In the genomic region with DNA sequence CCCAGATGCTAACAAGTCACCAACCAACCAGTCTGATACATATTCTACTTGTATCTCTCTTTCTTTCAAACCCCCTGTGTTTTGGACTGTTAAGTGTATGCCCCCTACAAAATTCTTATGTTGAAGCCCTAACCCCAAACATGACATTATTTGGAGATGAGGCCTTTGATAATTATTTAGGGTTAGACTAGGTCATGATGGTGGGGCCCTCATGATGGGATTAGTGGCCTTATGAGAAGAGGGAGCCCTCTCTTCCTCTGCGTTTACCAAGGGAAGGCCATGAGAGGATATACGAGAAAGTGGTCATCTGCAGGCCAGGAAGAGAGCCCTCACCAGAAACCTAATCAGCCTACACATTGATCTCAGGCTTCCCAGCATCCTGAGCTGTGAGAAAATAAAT, we compare ENCODE assay signal across 28 cellular contexts.
"Had no signal": no experiment of that assay in that cellular context is flagged by ENCODE, and none has a peak within 500 bp of the region (broad histone marks: within the 10 kb centered on the region; RNA-seq: fewer than 3 reads in every experiment).

No MANE protein-coding gene starts in this region.

- H3K9me3 ChIP-seq: breast epithelium, gastrocnemius medialis, thyroid gland, upper lobe of right lung had no signal

- H3K4me1 ChIP-seq: breast epithelium, upper lobe of right lung had no signal

- FAIRE-seq: endometrium, small intestine had no signal

- H3K27ac Mint-ChIP-seq: activated CD4-positive, alpha-beta memory T cell treated with anti-CD3 and anti-CD28 coated beads for 36 hours; activated naive CD4-positive, alpha-beta T cell treated with anti-CD3 and anti-CD28 coated beads, Interleukin-2, amount 50 U/mL, for 72 hours; activated T-helper 17 cell treated with anti-CD3 and anti-CD28 coated beads, Interleukin-2, amount 50 U/mL, for 72 hours; progenitor cell of endocrine pancreas; stimulated activated naive B cell treated with anti-CD40 and anti-IgM and Interleukin-4, amounts not matched to agents 10 μg/mL and 1 μg/mL and 100 μg/mL, for 72 hours; T-helper 17 cell had no signal

- H3K27ac ChIP-seq: breast epithelium, gastrocnemius medialis, ovary, sigmoid colon, stomach, thyroid gland, WERI-Rb-1 had no signal

- H3K4me3 ChIP-seq: breast epithelium, gastrocnemius medialis, ovary, sigmoid colon, stomach, thyroid gland had no signal

- H3K27me3 ChIP-seq: breast epithelium, ovary, thyroid gland had no signal

- DNase-seq: activated CD4-positive, alpha-beta memory T cell treated with anti-CD3 and anti-CD28 coated beads for 36 hours; activated CD4-positive, alpha-beta T cell treated with anti-CD3 and anti-CD28 coated beads for 48 hours; activated T-cell treated with anti-CD3 and anti-CD28 coated beads, Interleukin-2, amount 50 U/mL, for 4 hours; central memory CD4-positive, alpha-beta T cell; effector CD4-positive, alpha-beta T cell; gastrocnemius medialis; glutamatergic neuron; islet precursor cell; left cardiac atrium; left ventricle myocardium superior; ovary; retina; sigmoid colon; small intestine; stimulated activated CD4-positive, alpha-beta T cell treated with anti-CD3 and anti-CD28 coated beads, Interleukin-1b, Interleukin-23, amount 100 ng/mL, for 48 hours; stimulated activated naive B cell treated with anti-CD40 and anti-IgM and Interleukin-4, amounts not matched to agents 10 μg/mL and 1 μg/mL and 100 μg/mL, for 72 hours; stomach; T-helper 17 cell; T1000; thyroid gland; upper lobe of right lung; WERI-Rb-1 had no signal

- H3K4me3 Mint-ChIP-seq: activated CD4-positive, alpha-beta memory T cell treated with anti-CD3 and anti-CD28 coated beads for 36 hours; activated T-cell treated with anti-CD3 and anti-CD28 coated beads, Interleukin-2, amount 50 U/mL, for 4 hours; activated T-helper 17 cell treated with anti-CD3 and anti-CD28 coated beads, Interleukin-2, amount 50 U/mL, for 72 hours; stimulated activated naive B cell treated with anti-CD40 and anti-IgM and Interleukin-4, amounts not matched to agents 10 μg/mL and 1 μg/mL and 100 μg/mL, for 72 hours; T-helper 17 cell had no signal

- H3K4me1 Mint-ChIP-seq: activated T-helper 17 cell treated with anti-CD3 and anti-CD28 coated beads, Interleukin-2, amount 50 U/mL, for 72 hours had no signal

- H3K36me3 ChIP-seq: breast epithelium, gastrocnemius medialis, ovary, sigmoid colon, stomach, thyroid gland, upper lobe of right lung, WERI-Rb-1 had no signal

- ATAC-seq: activated CD4-positive, CD25-positive, alpha-beta regulatory T cell treated with anti-CD3 and anti-CD28 coated beads, Interleukin-2, amount 50 U/mL, for 24 hours; activated naive CD4-positive, alpha-beta T cell treated with anti-CD3 and anti-CD28 coated beads, Interleukin-2, amount 50 U/mL, for 72 hours; activated T-cell treated with anti-CD3 and anti-CD28 coated beads, Interleukin-2, amount 50 U/mL, for 4 hours; activated T-helper 17 cell treated with anti-CD3 and anti-CD28 coated beads, Interleukin-2, amount 50 U/mL, for 72 hours; gastrocnemius medialis; left cardiac atrium; left ventricle myocardium superior; stimulated activated naive B cell treated with anti-CD40 and anti-IgM and Interleukin-4, amounts not matched to agents 10 μg/mL and 1 μg/mL and 100 μg/mL, for 72 hours; T-helper 17 cell; upper lobe of right lung had no signal
